In genomic region chr13:34752561-34752960, GRCh38 we compare ENCODE assay signal across 20 cellular contexts.
"Had no signal": no experiment of that assay in that cellular context is flagged by ENCODE, and none has a peak within 500 bp of the region (broad histone marks: within the 10 kb centered on the region; RNA-seq: fewer than 3 reads in every experiment).

No MANE protein-coding gene starts in this region.

- H3K27me3 Mint-ChIP-seq: effector memory CD8-positive, alpha-beta T cell had no signal

- H3K4me1 ChIP-seq: colonic mucosa, foreskin keratinocyte had no signal

- H3K9me3 Mint-ChIP-seq: effector memory CD8-positive, alpha-beta T cell had no signal

- H3K4me1 Mint-ChIP-seq: immature natural killer cell; naive thymus-derived CD4-positive, alpha-beta T cell had no signal

- H3K27me3 ChIP-seq: colonic mucosa, esophagus muscularis mucosa, gastroesophageal sphincter, hepatocyte, left lung had no signal

- ATAC-seq: effector memory CD8-positive, alpha-beta T cell; foreskin keratinocyte; gastroesophageal sphincter; left lung; left ventricle myocardium superior; lower lobe of right lung; naive thymus-derived CD4-positive, alpha-beta T cell had no signal

- H3K27ac ChIP-seq: colonic mucosa, esophagus muscularis mucosa, foreskin keratinocyte, gastroesophageal sphincter, hepatocyte, left lung, lower lobe of right lung had no signal

- H3K79me2 ChIP-seq: hepatocyte had no signal

- H2AFZ ChIP-seq: hepatocyte had no signal

- H3K36me3 ChIP-seq: colonic mucosa, esophagus muscularis mucosa, gastroesophageal sphincter, left lung, lower lobe of right lung had no signal

- H3K4me3 Mint-ChIP-seq: dendritic cell treated with granulocyte-macrophage colony-stimulating factor and Interleukin-4, amounts not matched to agents 40 ng/mL and 50 ng/mL, for 4 days; effector memory CD8-positive, alpha-beta T cell; immature natural killer cell; naive thymus-derived CD4-positive, alpha-beta T cell had no signal

- H3K9me3 ChIP-seq: colonic mucosa, esophagus muscularis mucosa, gastroesophageal sphincter, lower lobe of right lung had no signal

- H3K4me2 ChIP-seq: hepatocyte had no signal

- H3K36me3 Mint-ChIP-seq: immature natural killer cell; naive thymus-derived CD4-positive, alpha-beta T cell had no signal

- DNase-seq: colonic mucosa; cortex of kidney; effector CD8-positive, alpha-beta T cell; effector memory CD8-positive, alpha-beta T cell; foreskin keratinocyte; hypothalamus; immature natural killer cell; islet precursor cell; kidney; kidney glomerular epithelial cell; left lung; left ventricle myocardium superior; lower lobe of right lung; mesenchymal stem cell; midbrain; naive thymus-derived CD4-positive, alpha-beta T cell had no signal

- H3K27ac Mint-ChIP-seq: dendritic cell treated with granulocyte-macrophage colony-stimulating factor and Interleukin-4, amounts not matched to agents 40 ng/mL and 50 ng/mL, for 4 days; effector memory CD8-positive, alpha-beta T cell; immature natural killer cell; naive thymus-derived CD4-positive, alpha-beta T cell had no signal

- H3K4me3 ChIP-seq: colonic mucosa, esophagus muscularis mucosa, gastroesophageal sphincter, hepatocyte, left lung, lower lobe of right lung had no signal
